ENCODE assay signal across 12 cellular contexts in genomic region chr6:111585241-111585968, GRCh38. TPM values are rescaled to one million over a fixed set of nuclear protein-coding genes. Genes with fewer than 3 reads are reported as not detected.
DNase-seq lines count a peak whose midpoint lies in the region; ATAC-seq and TF ChIP-seq lines count a peak whose summit lies in the region.
"Had no signal": no experiment of that assay in that cellular context is flagged by ENCODE, and none has a peak within 500 bp of the region (broad histone marks: within the 10 kb centered on the region; RNA-seq: fewer than 3 reads in every experiment).

No MANE protein-coding gene starts in this region.

- H3K4me3 Mint-ChIP-seq in stimulated activated memory B cell treated with anti-CD40 and anti-IgM and Interleukin-4, amounts not matched to agents 10 μg/mL and 1 μg/mL and 100 μg/mL, for 72 hours = no peak overlapping the region
- H3K4me3 Mint-ChIP-seq: activated CD4-positive, alpha-beta T cell treated with anti-CD3 and anti-CD28 coated beads for 36 hours had no signal

- no peak for TF ChIP-seq CTCF in omental fat pad (IDR thresholded peaks at IDR 0.05)

- H3K9me3 Mint-ChIP-seq in stimulated activated memory B cell treated with anti-CD40 and anti-IgM and Interleukin-4, amounts not matched to agents 10 μg/mL and 1 μg/mL and 100 μg/mL, for 72 hours = no peaks in the 10 kb centered on the region

- no peaks in the 10 kb centered on the region for H3K27me3 Mint-ChIP-seq in stimulated activated memory B cell treated with anti-CD40 and anti-IgM and Interleukin-4, amounts not matched to agents 10 μg/mL and 1 μg/mL and 100 μg/mL, for 72 hours
- H3K27me3 Mint-ChIP-seq: activated CD4-positive, alpha-beta T cell treated with anti-CD3 and anti-CD28 coated beads for 36 hours had no signal

- DNase-seq in AG20443 (ENCODE audit: low spot score) (peak; percentile 41), RPMI7951 (ENCODE audit: low read depth) (peak; percentile 34), fibroblast of the conjunctiva (ENCODE audit: low read depth) (peak; percentile 78), omental fat pad (ENCODE audit: low spot score) (no peak), DMS53 (lab: John Stamatoyannopoulos, UW) (no peak), NCI-H524 treated with DMSO at 0.1 percent for 48 hours (lab: John Stamatoyannopoulos, UW) (no peak), NCI-H1436 treated with DMSO at 0.1 percent for 48 hours (lab: John Stamatoyannopoulos, UW) (no peak)
- DNase-seq: activated CD4-positive, alpha-beta T cell treated with anti-CD3 and anti-CD28 coated beads for 36 hours; activated naive CD4-positive, alpha-beta T cell treated with Interleukin-2 at 50 U/mL for 16 hours; NCI-H2081; SIG-M5 had no signal

- H3K4me1 Mint-ChIP-seq in stimulated activated memory B cell treated with anti-CD40 and anti-IgM and Interleukin-4, amounts not matched to agents 10 μg/mL and 1 μg/mL and 100 μg/mL, for 72 hours = peaks cover 34% of the 10 kb centered on the region

- no peak overlapping the region for H3K27ac Mint-ChIP-seq in stimulated activated memory B cell treated with anti-CD40 and anti-IgM and Interleukin-4, amounts not matched to agents 10 μg/mL and 1 μg/mL and 100 μg/mL, for 72 hours
- H3K27ac Mint-ChIP-seq: activated CD4-positive, alpha-beta T cell treated with anti-CD3 and anti-CD28 coated beads for 36 hours had no signal

- ATAC-seq in omental fat pad (ENCODE audit: low FRiP score) = peak; percentile 35
- no peak for ATAC-seq in stimulated activated memory B cell treated with anti-CD40 and anti-IgM and Interleukin-4, amounts not matched to agents 10 μg/mL and 1 μg/mL and 100 μg/mL, for 72 hours
- ATAC-seq: activated CD4-positive, alpha-beta T cell treated with anti-CD3 and anti-CD28 coated beads for 36 hours had no signal

- H3K36me3 Mint-ChIP-seq in stimulated activated memory B cell treated with anti-CD40 and anti-IgM and Interleukin-4, amounts not matched to agents 10 μg/mL and 1 μg/mL and 100 μg/mL, for 72 hours = peaks cover 39% of the 10 kb centered on the region

RNA-seq across cellular contexts. Expression of gene TRAF3IP2, which starts 20.3 kb away (rescaled TPM):
- total RNA-seq in RPMI7951 (2014; rRNA removed; shearing (Covaris generic)) = 21.7 and 25.2 TPM in 2 replicates
- total RNA-seq in omental fat pad = 10 to 100 TPM; 29.3 to 52.2 (median 42.2) TPM

Comparison
In these comparisons a context has a peak if more than half of its experiments do, and no peak if none do; other contexts are left out.
1. DNase-seq: peak in AG20443 (single experiment), RPMI7951 (single experiment) and fibroblast of the conjunctiva (single experiment); none in omental fat pad (single experiment), DMS53 (single experiment), NCI-H524 treated with DMSO at 0.1 percent for 48 hours (single experiment) and NCI-H1436 treated with DMSO at 0.1 percent for 48 hours (single experiment).